In genomic region chr3:30538787-30539186, GRCh38 we compare ENCODE assay signal across 13 cellular contexts.
DNase-seq lines count a peak whose midpoint lies in the region; ATAC-seq and TF ChIP-seq lines count a peak whose summit lies in the region.
"Had no signal": no experiment of that assay in that cellular context is flagged by ENCODE, and none has a peak within 500 bp of the region (broad histone marks: within the 10 kb centered on the region; RNA-seq: fewer than 3 reads in every experiment).

No MANE protein-coding gene starts in this region.

- H3K4me3 Mint-ChIP-seq in osteocyte (ENCODE audit: unreplicated experiment), result no peak overlapping the region
- H3K4me3 Mint-ChIP-seq: immature natural killer cell had no signal

- no peaks in the 10 kb centered on the region for H3K9me3 ChIP-seq in BE2C
- H3K9me3 ChIP-seq: tibial nerve had no signal

- peaks cover 27% of the 10 kb centered on the region for H3K4me1 Mint-ChIP-seq in osteocyte (ENCODE audit: unreplicated experiment)
- H3K4me1 Mint-ChIP-seq: immature natural killer cell had no signal

- no peaks in the 10 kb centered on the region for H3K36me3 Mint-ChIP-seq in osteocyte (ENCODE audit: unreplicated experiment)
- H3K36me3 Mint-ChIP-seq: immature natural killer cell had no signal

- DNase-seq in Daoy (ENCODE audit: low read depth), result peak; percentile 54
- peak; percentile 82 for DNase-seq in M059J (ENCODE audit: low read depth)
- DNase-seq in dedifferentiated amniotic fluid mesenchymal stem cell (ENCODE audit: extremely low spot score), result peak; percentile 65
- DNase-seq in osteocyte (ENCODE audit: extremely low spot score, unreplicated experiment), result no peak
- no peak for DNase-seq in BE2C
- DNase-seq in RPMI8226, result no peak
- no peak for DNase-seq in left lobe of liver (ENCODE audit: low spot score)
- DNase-seq: activated T-cell treated with anti-CD3 and anti-CD28 coated beads, Interleukin-2, amount 50 U/mL, for 1 hour; GOT3; immature natural killer cell; NCI-H1092 treated with DMSO at 0.1 percent for 48 hours had no signal

- no peaks in the 10 kb centered on the region for H3K4me1 ChIP-seq in BE2C

- no peaks in the 10 kb centered on the region for H3K27me3 ChIP-seq in BE2C
- H3K27me3 ChIP-seq: tibial nerve had no signal

- TF ChIP-seq CTCF in osteocyte (IDR thresholded peaks at IDR 0.05) (no peak), BE2C (IDR thresholded peaks at IDR 0.05; ENCODE audit: low read depth, low read length) (no peak)

- no peaks in the 10 kb centered on the region for H3K9me3 Mint-ChIP-seq in osteocyte (ENCODE audit: unreplicated experiment)

- ATAC-seq in left lobe of liver, result no peak
- no peak for ATAC-seq in GM21528 (IDR thresholded peaks at IDR 0.05; ENCODE audit: low FRiP score, unreplicated experiment)

- H3K36me3 ChIP-seq in BE2C, result no peaks in the 10 kb centered on the region
- H3K36me3 ChIP-seq: tibial nerve had no signal

- H3K27me3 Mint-ChIP-seq in osteocyte (ENCODE audit: unreplicated experiment), result no peaks in the 10 kb centered on the region

- no peak overlapping the region for H3K4me3 ChIP-seq in BE2C (ENCODE audit: low read depth, low read length)
- H3K4me3 ChIP-seq: tibial nerve had no signal

- H3K27ac Mint-ChIP-seq in osteocyte (ENCODE audit: unreplicated experiment), result peak overlapping the region; percentile 44
- H3K27ac Mint-ChIP-seq: immature natural killer cell had no signal

Comparison
In these comparisons a context has a peak if more than half of its experiments do, and no peak if none do; other contexts are left out.
1. DNase-seq: peak in Daoy (single experiment), M059J (single experiment) and dedifferentiated amniotic fluid mesenchymal stem cell (single experiment); none in osteocyte (single experiment), BE2C (single experiment), RPMI8226 (single experiment) and left lobe of liver (single experiment).